ENCODE assay signal across 9 cellular contexts in genomic region chr2:98476192-98476868, GRCh38. TPM values are rescaled to one million over a fixed set of nuclear protein-coding genes. Genes with fewer than 3 reads are reported as not detected.
DNase-seq lines count a peak whose midpoint lies in the region; ATAC-seq and TF ChIP-seq lines count a peak whose summit lies in the region.
"Had no signal": no experiment of that assay in that cellular context is flagged by ENCODE, and none has a peak within 500 bp of the region (broad histone marks: within the 10 kb centered on the region; RNA-seq: fewer than 3 reads in every experiment).

No MANE protein-coding gene starts in this region.

- TF ChIP-seq CTCF in LNCaP clone FGC (IDR thresholded peaks at IDR 0.05; ENCODE audit: control insufficient read depth, extremely low read depth, insufficient read depth) = no peak

- ATAC-seq in central memory CD8-positive, alpha-beta T cell (replicated peaks; ENCODE audit: extremely low read depth, poor library complexity, severe bottlenecking) = no peak
- no peak for ATAC-seq in HG02623 (IDR thresholded peaks at IDR 0.05; ENCODE audit: unreplicated experiment)
- no peak for ATAC-seq in sciatic nerve
- ATAC-seq in HG03457 (IDR thresholded peaks at IDR 0.05; ENCODE audit: unreplicated experiment) = no peak

- no peak overlapping the region for H3K4me3 ChIP-seq in LNCaP clone FGC (ENCODE audit: low read depth, low read length)

- intact Hi-C loops in sciatic nerve (cut with DNase I) = no loop called here
- intact Hi-C loops in activated T-helper 2 cell treated with anti-CD3 and anti-CD28 coated beads, Interferon-gamma antibody, Interleukin-2, Interleukin-4, amounts not matched to agents 10 μg/mL and 5 μg/mL and 100 μg/mL, durations not matched to agents 14 hours and 24 hours and 36 hours (cut with micrococcal nuclease) = no loop called here

- peak; percentile 22 for DNase-seq in A172 (ENCODE audit: low spot score)
- DNase-seq in EH (ENCODE audit: low read depth) = peak; percentile 36
- peak; percentile 82 for DNase-seq in LNCaP clone FGC (ENCODE audit: low read depth)
- DNase-seq in central memory CD8-positive, alpha-beta T cell (ENCODE audit: low spot score in 2 of 2) = no peak
- DNase-seq in sciatic nerve (ENCODE audit: low spot score) = no peak
- no peak for DNase-seq in activated T-helper 2 cell treated with anti-CD3 and anti-CD28 coated beads, Interferon-gamma antibody, Interleukin-2, Interleukin-4, amounts not matched to agents 10 μg/mL and 5 μg/mL and 100 μg/mL, durations not matched to agents 14 hours and 24 hours and 36 hours (ENCODE audit: low spot score)
- DNase-seq: substantia nigra had no signal

- no peaks in the 10 kb centered on the region for H3K27me3 Mint-ChIP-seq in central memory CD8-positive, alpha-beta T cell
- H3K27me3 Mint-ChIP-seq in activated T-helper 2 cell treated with anti-CD3 and anti-CD28 coated beads, Interferon-gamma antibody, Interleukin-2, Interleukin-4, amounts not matched to agents 10 μg/mL and 5 μg/mL and 100 μg/mL, durations not matched to agents 14 hours and 24 hours and 36 hours (ENCODE audit: low read depth) = no peaks in the 10 kb centered on the region

- H3K27ac Mint-ChIP-seq in central memory CD8-positive, alpha-beta T cell (ENCODE audit: low read depth) = peak overlapping the region; percentile 94
- H3K27ac Mint-ChIP-seq in activated T-helper 2 cell treated with anti-CD3 and anti-CD28 coated beads, Interferon-gamma antibody, Interleukin-2, Interleukin-4, amounts not matched to agents 10 μg/mL and 5 μg/mL and 100 μg/mL, durations not matched to agents 14 hours and 24 hours and 36 hours = no peak overlapping the region

- H3K36me3 Mint-ChIP-seq in central memory CD8-positive, alpha-beta T cell (ENCODE audit: insufficient read depth) = peaks cover 4% of the 10 kb centered on the region
- peaks cover 4% of the 10 kb centered on the region for H3K36me3 Mint-ChIP-seq in activated T-helper 2 cell treated with anti-CD3 and anti-CD28 coated beads, Interferon-gamma antibody, Interleukin-2, Interleukin-4, amounts not matched to agents 10 μg/mL and 5 μg/mL and 100 μg/mL, durations not matched to agents 14 hours and 24 hours and 36 hours (ENCODE audit: low read depth)

- H3K4me1 Mint-ChIP-seq in central memory CD8-positive, alpha-beta T cell = peaks cover 100% of the 10 kb centered on the region
- H3K4me1 Mint-ChIP-seq in activated T-helper 2 cell treated with anti-CD3 and anti-CD28 coated beads, Interferon-gamma antibody, Interleukin-2, Interleukin-4, amounts not matched to agents 10 μg/mL and 5 μg/mL and 100 μg/mL, durations not matched to agents 14 hours and 24 hours and 36 hours (ENCODE audit: low read depth) = peaks cover 91% of the 10 kb centered on the region

- H3K4me3 Mint-ChIP-seq in central memory CD8-positive, alpha-beta T cell = no peak overlapping the region
- H3K4me3 Mint-ChIP-seq in activated T-helper 2 cell treated with anti-CD3 and anti-CD28 coated beads, Interferon-gamma antibody, Interleukin-2, Interleukin-4, amounts not matched to agents 10 μg/mL and 5 μg/mL and 100 μg/mL, durations not matched to agents 14 hours and 24 hours and 36 hours (ENCODE audit: low read depth) = no peak overlapping the region

- no peaks in the 10 kb centered on the region for H3K9me3 Mint-ChIP-seq in central memory CD8-positive, alpha-beta T cell
- H3K9me3 Mint-ChIP-seq in activated T-helper 2 cell treated with anti-CD3 and anti-CD28 coated beads, Interferon-gamma antibody, Interleukin-2, Interleukin-4, amounts not matched to agents 10 μg/mL and 5 μg/mL and 100 μg/mL, durations not matched to agents 14 hours and 24 hours and 36 hours = no peaks in the 10 kb centered on the region

RNA-seq across cellular contexts. Expression of gene INPP4A, which starts 31.7 kb away (rescaled TPM):
- 19.7 and 22.0 TPM in 2 replicates for total RNA-seq in A172 (2014; rRNA removed; shearing (Covaris generic))
- total RNA-seq in sciatic nerve = 29.8 TPM
- 35.9 and 40.2 TPM in 2 replicates for total RNA-seq in activated T-helper 2 cell treated with anti-CD3 and anti-CD28 coated beads, Interferon-gamma antibody, Interleukin-2, Interleukin-4, amounts not matched to agents 10 μg/mL and 5 μg/mL and 100 μg/mL, durations not matched to agents 14 hours and 24 hours and 36 hours

Comparison
In these comparisons a context has a peak if more than half of its experiments do, and no peak if none do; other contexts are left out.
1. DNase-seq: peak in A172 (single experiment), EH (single experiment) and LNCaP clone FGC (single experiment); none in central memory CD8-positive, alpha-beta T cell (0 of 2), sciatic nerve (single experiment) and activated T-helper 2 cell treated with anti-CD3 and anti-CD28 coated beads, Interferon-gamma antibody, Interleukin-2, Interleukin-4, amounts not matched to agents 10 μg/mL and 5 μg/mL and 100 μg/mL, durations not matched to agents 14 hours and 24 hours and 36 hours (single experiment).